Comparison of ENCODE assay signal across 26 cellular contexts in the genomic region with DNA sequence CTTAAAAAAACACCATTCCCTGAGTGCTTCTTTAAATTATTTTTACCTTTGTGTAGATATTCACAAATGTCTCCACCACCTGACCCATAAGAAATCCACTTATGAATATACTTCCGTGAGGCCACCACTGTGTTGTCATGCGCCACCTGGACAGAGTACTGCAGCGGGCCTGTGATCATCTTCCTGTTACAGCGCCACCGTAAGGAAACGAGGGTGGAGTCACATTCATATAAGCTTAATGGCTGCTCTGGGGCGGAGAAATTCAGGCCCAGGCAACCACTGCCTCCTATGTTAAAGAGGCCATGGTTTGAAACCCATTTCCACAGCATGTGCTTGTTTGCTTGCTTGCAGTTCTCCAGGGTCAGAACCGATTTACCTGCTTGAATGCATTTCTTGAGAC. TPM values are rescaled to one million over a fixed set of nuclear protein-coding genes. Genes with fewer than 3 reads are reported as not detected.
"Had no signal": no experiment of that assay in that cellular context is flagged by ENCODE, and none has a peak within 500 bp of the region (broad histone marks: within the 10 kb centered on the region; RNA-seq: fewer than 3 reads in every experiment).

No MANE protein-coding gene starts in this region.

- H3K27ac Mint-ChIP-seq: naive thymus-derived CD8-positive, alpha-beta T cell; stimulated activated naive B cell treated with anti-CD40 and anti-IgM and Interleukin-4, amounts not matched to agents 10 μg/mL and 1 μg/mL and 100 μg/mL, for 72 hours; stimulated activated naive CD8-positive, alpha-beta T cell treated with anti-CD3 and anti-CD28 coated beads, Interleukin-15, Interleukin-2, amounts not matched to agents 100 ng/mL and 50 ng/mL, for 24 hours had no signal

- H3K36me3 Mint-ChIP-seq: naive thymus-derived CD8-positive, alpha-beta T cell; stimulated activated naive B cell treated with anti-CD40 and anti-IgM and Interleukin-4, amounts not matched to agents 10 μg/mL and 1 μg/mL and 100 μg/mL, for 72 hours had no signal

- ATAC-seq: esophagus mucosa; heart right ventricle; left ventricle myocardium superior; lower lobe of right lung; naive thymus-derived CD8-positive, alpha-beta T cell; psoas muscle; right cardiac atrium; stimulated activated naive B cell treated with anti-CD40 and anti-IgM and Interleukin-4, amounts not matched to agents 10 μg/mL and 1 μg/mL and 100 μg/mL, for 72 hours had no signal

- H3K9me3 Mint-ChIP-seq: naive thymus-derived CD8-positive, alpha-beta T cell; nephron progenitor cell; stimulated activated naive B cell treated with anti-CD40 and anti-IgM and Interleukin-4, amounts not matched to agents 10 μg/mL and 1 μg/mL and 100 μg/mL, for 72 hours; stimulated activated naive CD8-positive, alpha-beta T cell treated with anti-CD3 and anti-CD28 coated beads, Interleukin-15, Interleukin-2, amounts not matched to agents 100 ng/mL and 50 ng/mL, for 24 hours had no signal

- H3K27ac ChIP-seq: epithelial cell of prostate, heart right ventricle, lower lobe of right lung, ovary, psoas muscle, sigmoid colon, spleen, thoracic aorta, tibial nerve, upper lobe of left lung had no signal

- FAIRE-seq: keratinocyte, urothelium cell line had no signal

- H3K4me3 ChIP-seq: heart right ventricle, lower lobe of right lung, ovary, psoas muscle, sigmoid colon, spleen, thoracic aorta, tibial nerve, upper lobe of left lung had no signal

- H3K4me1 Mint-ChIP-seq: naive thymus-derived CD8-positive, alpha-beta T cell; stimulated activated naive B cell treated with anti-CD40 and anti-IgM and Interleukin-4, amounts not matched to agents 10 μg/mL and 1 μg/mL and 100 μg/mL, for 72 hours had no signal

- H3K9me3 ChIP-seq: heart right ventricle, lower lobe of right lung, ovary, psoas muscle, sigmoid colon, spleen, thoracic aorta, tibial nerve, upper lobe of left lung had no signal

- H3K27me3 ChIP-seq: heart right ventricle, ovary, sigmoid colon, spleen, tibial nerve, upper lobe of left lung had no signal

- DNase-seq: cortex of kidney; foreskin melanocyte; glutamatergic neuron; heart right ventricle; hippocampal formation; left ventricle myocardium superior; lower lobe of right lung; naive thymus-derived CD8-positive, alpha-beta T cell; nephron progenitor cell; nucleus accumbens; ovary; posterior cingulate gyrus; psoas muscle; right cardiac atrium; sigmoid colon; spleen; stimulated activated CD4-positive, alpha-beta T cell treated with anti-CD3 and anti-CD28 coated beads, Interleukin-4, amount 100 ng/mL, for 4 hours; stimulated activated naive B cell treated with anti-CD40 and anti-IgM and Interleukin-4, amounts not matched to agents 10 μg/mL and 1 μg/mL and 100 μg/mL, for 72 hours; upper lobe of left lung had no signal

- H3K4me3 Mint-ChIP-seq: naive thymus-derived CD8-positive, alpha-beta T cell; nephron progenitor cell; stimulated activated naive B cell treated with anti-CD40 and anti-IgM and Interleukin-4, amounts not matched to agents 10 μg/mL and 1 μg/mL and 100 μg/mL, for 72 hours; stimulated activated naive CD8-positive, alpha-beta T cell treated with anti-CD3 and anti-CD28 coated beads, Interleukin-15, Interleukin-2, amounts not matched to agents 100 ng/mL and 50 ng/mL, for 24 hours had no signal

- H3K4me1 ChIP-seq: lower lobe of right lung, spleen, upper lobe of left lung had no signal

- H3K36me3 ChIP-seq: lower lobe of right lung, ovary, sigmoid colon, tibial nerve, upper lobe of left lung had no signal

RNA-seq across cellular contexts. Expression of a gene that starts 17.7 kb away (rescaled TPM):
- total RNA-seq: naive thymus-derived CD8-positive, alpha-beta T cell had no signal
- polyA plus RNA-seq: naive thymus-derived CD8-positive, alpha-beta T cell had no signal
